ENCODE assay signal across 14 cellular contexts in the genomic region with DNA sequence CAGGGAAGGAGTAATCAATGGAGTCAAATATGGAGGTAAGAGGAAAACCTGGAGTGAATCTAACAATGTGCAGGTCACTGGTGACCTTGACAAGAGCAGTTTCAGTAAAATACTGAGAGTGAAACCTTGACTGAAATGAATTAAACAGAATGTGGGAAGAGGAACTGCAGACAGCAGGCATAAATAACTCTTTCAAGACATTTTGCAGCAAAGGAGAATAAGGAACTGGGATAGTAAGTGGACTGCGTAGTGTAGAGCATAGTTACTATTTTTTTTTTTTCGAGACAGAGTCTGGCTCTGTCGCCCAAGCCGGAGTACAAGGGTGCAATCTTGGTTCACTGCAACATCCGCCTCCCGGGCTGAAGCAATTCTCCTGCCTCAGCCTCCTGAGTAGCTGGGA. TPM values are rescaled to one million over a fixed set of nuclear protein-coding genes. Genes with fewer than 3 reads are reported as not detected.
DNase-seq lines count a peak whose midpoint lies in the region; ATAC-seq and TF ChIP-seq lines count a peak whose summit lies in the region.
"Had no signal": no experiment of that assay in that cellular context is flagged by ENCODE, and none has a peak within 500 bp of the region (broad histone marks: within the 10 kb centered on the region; RNA-seq: fewer than 3 reads in every experiment).

No MANE protein-coding gene starts in this region.

- ATAC-seq in HG02870 (IDR thresholded peaks at IDR 0.05; ENCODE audit: unreplicated experiment) (peak; percentile 73), sciatic nerve (peak; percentile 38), natural killer cell (no peak)
- ATAC-seq: A549; activated CD4-positive, CD25-positive, alpha-beta regulatory T cell treated with anti-CD3 and anti-CD28 coated beads, Interleukin-2, amount 50 U/mL, for 24 hours had no signal

- H3K36me3 Mint-ChIP-seq in activated CD4-positive, alpha-beta T cell treated with anti-CD3 and anti-CD28 coated beads, Interleukin-2, amount 10 ng/mL, durations not matched to agents 7 days and 5 days (ENCODE audit: low read depth), result peaks cover 43% of the 10 kb centered on the region
- no peaks in the 10 kb centered on the region for H3K36me3 Mint-ChIP-seq in natural killer cell

- H3K9me3 Mint-ChIP-seq in activated CD4-positive, alpha-beta T cell treated with anti-CD3 and anti-CD28 coated beads, Interleukin-2, amount 10 ng/mL, durations not matched to agents 7 days and 5 days, result no peaks in the 10 kb centered on the region
- no peaks in the 10 kb centered on the region for H3K9me3 Mint-ChIP-seq in natural killer cell

- intact Hi-C loops in sciatic nerve (cut with DNase I) (no loop called here), natural killer cell (cut with micrococcal nuclease) (loop anchor here (10.0 kb wide), 1 partner anchor 92 kb away; no protein-coding TSS in a partner anchor)

- CTCF ChIA-PET in activated CD4-positive, alpha-beta T cell treated with anti-CD3 and anti-CD28 coated beads, Interleukin-2, amount 10 ng/mL, durations not matched to agents 7 days and 5 days (lab: Charles Lee), result no interaction called here

- H3K4me3 Mint-ChIP-seq in activated CD4-positive, alpha-beta T cell treated with anti-CD3 and anti-CD28 coated beads, Interleukin-2, amount 10 ng/mL, durations not matched to agents 7 days and 5 days, result no peak overlapping the region
- H3K4me3 Mint-ChIP-seq in natural killer cell, result no peak overlapping the region

- peaks cover 14% of the 10 kb centered on the region for H3K4me1 Mint-ChIP-seq in activated CD4-positive, alpha-beta T cell treated with anti-CD3 and anti-CD28 coated beads, Interleukin-2, amount 10 ng/mL, durations not matched to agents 7 days and 5 days
- H3K4me1 Mint-ChIP-seq in natural killer cell, result peaks cover 0 to 19% of the 10 kb centered on the region in 2 donors

- no peaks in the 10 kb centered on the region for H3K27me3 Mint-ChIP-seq in activated CD4-positive, alpha-beta T cell treated with anti-CD3 and anti-CD28 coated beads, Interleukin-2, amount 10 ng/mL, durations not matched to agents 7 days and 5 days
- no peaks in the 10 kb centered on the region for H3K27me3 Mint-ChIP-seq in natural killer cell (ENCODE audit: low read depth in 2 of 2)

- H3K27ac Mint-ChIP-seq in activated CD4-positive, alpha-beta T cell treated with anti-CD3 and anti-CD28 coated beads, Interleukin-2, amount 10 ng/mL, durations not matched to agents 7 days and 5 days, result peak overlapping the region; percentile 46
- H3K27ac Mint-ChIP-seq in natural killer cell, result peak overlapping the region in 1 of 2 donors; percentile 6

- TF ChIP-seq CTCF in natural killer cell (IDR thresholded peaks at IDR 0.05), result no peak

- POLR2A ChIA-PET in activated CD4-positive, alpha-beta T cell treated with anti-CD3 and anti-CD28 coated beads, Interleukin-2, amount 10 ng/mL, durations not matched to agents 7 days and 5 days (lab: Charles Lee), result no interaction called here

- no peak for DNase-seq in activated CD4-positive, alpha-beta T cell treated with anti-CD3 and anti-CD28 coated beads, Interleukin-2, amount 10 ng/mL, durations not matched to agents 7 days and 5 days
- DNase-seq in activated CD4-positive, alpha-beta T cell treated with anti-CD3 and anti-CD28 coated beads, Interleukin-2, amount 50 U/mL, for 48 hours, result no peak
- peak; percentile 86 for DNase-seq in NOMO-1 treated with dmso at 0.1 percent for 144 hours (lab: John Stamatoyannopoulos, UW; ENCODE audit: unreplicated experiment)
- DNase-seq in sciatic nerve (ENCODE audit: low spot score), result no peak
- DNase-seq in amygdala (lab: John Stamatoyannopoulos, UW), result no peak
- DNase-seq in natural killer cell, result no peak
- DNase-seq in stimulated activated naive CD4-positive, alpha-beta T cell treated with Interleukin-2 at 50 U/mL for 16 hours (lab: John Stamatoyannopoulos, UW), result no peak
- DNase-seq: glutamatergic neuron, mesenchymal stem cell, NCI-H1436 treated with DMSO at 0.1 percent for 48 hours, Peyer's patch had no signal

RNA-seq across cellular contexts. Expression of a gene that starts 24.0 kb away (rescaled TPM):
- total RNA-seq in activated CD4-positive, alpha-beta T cell treated with anti-CD3 and anti-CD28 coated beads, Interleukin-2, amount 10 ng/mL, durations not matched to agents 7 days and 5 days, result 100 to 1,000 TPM; 281 to 316 TPM
- total RNA-seq in sciatic nerve, result 153 TPM
- total RNA-seq in natural killer cell, result 100 to 1,000 TPM; 171 to 208 (median 174) TPM

Comparison
In these comparisons a context has a peak if more than half of its experiments do, and no peak if none do; other contexts are left out.
1. ATAC-seq: peak in HG02870 (single experiment) and sciatic nerve (single experiment); none in natural killer cell (0 of 3).